Comparison of ENCODE assay signal across 9 cellular contexts in the genomic region with DNA sequence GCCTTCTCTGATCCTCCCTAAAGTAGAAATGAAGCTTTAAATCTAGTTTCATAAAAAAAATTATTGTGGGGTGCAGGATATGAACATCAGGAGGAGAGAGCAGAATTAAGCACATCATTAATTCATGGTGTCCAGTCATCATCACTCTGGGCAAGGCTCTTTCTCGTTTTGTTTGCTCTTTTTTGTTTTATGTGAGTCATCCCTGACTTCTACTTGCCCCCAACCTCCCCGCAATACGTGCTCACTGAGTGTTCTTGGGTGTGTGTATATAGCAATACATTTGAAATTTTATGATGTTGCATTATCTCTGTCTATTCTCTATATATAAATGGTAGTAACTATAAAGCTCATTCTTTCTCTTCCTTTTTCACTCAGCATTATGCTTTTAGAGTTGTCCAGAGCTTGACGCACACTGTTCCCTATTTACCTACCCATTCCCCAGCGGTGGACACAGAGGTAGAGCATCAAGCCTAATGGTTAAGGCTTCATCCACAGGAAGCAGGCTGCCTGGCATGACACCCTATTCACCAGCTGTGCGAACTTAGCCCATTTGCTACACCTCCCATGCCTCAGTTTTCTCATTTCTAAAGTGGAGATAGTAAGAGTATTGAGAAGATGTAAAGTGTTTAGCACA.
DNase-seq lines count a peak whose midpoint lies in the region; TF ChIP-seq lines count a peak whose summit lies in the region.
"Had no signal": no experiment of that assay in that cellular context is flagged by ENCODE, and none has a peak within 500 bp of the region (broad histone marks: within the 10 kb centered on the region; RNA-seq: fewer than 3 reads in every experiment).

No MANE protein-coding gene starts in this region.

- no peak for TF ChIP-seq CTCF in endothelial cell (IDR thresholded peaks at IDR 0.05; ENCODE audit: unreplicated experiment)

- intact Hi-C loops in dendritic cell treated with granulocyte-macrophage colony-stimulating factor and Interleukin-4, amounts not matched to agents 40 ng/mL and 50 ng/mL, for 4 days (cut with micrococcal nuclease): no loop called here

- peak; percentile 86 for DNase-seq in ELR (ENCODE audit: low read depth)
- DNase-seq in NCI-H748 (lab: John Stamatoyannopoulos, UW; ENCODE audit: unreplicated experiment): peak; percentile 51
- peak; percentile 36 for DNase-seq in renal cortical epithelial cell (ENCODE audit: low read depth)
- DNase-seq in cerebellar cortex (ENCODE audit: low spot score): no peak
- no peak for DNase-seq in endothelial cell (ENCODE audit: low spot score)
- DNase-seq in activated CD4-positive, CD25-positive, alpha-beta regulatory T cell treated with anti-CD3 and anti-CD28 coated beads, Interleukin-2, amount 50 U/mL, for 72 hours: no peak
- no peak for DNase-seq in GM19238 (ENCODE audit: insufficient read length, low spot score)
- DNase-seq: retina had no signal

- no peak overlapping the region for H3K4me3 Mint-ChIP-seq in dendritic cell treated with granulocyte-macrophage colony-stimulating factor and Interleukin-4, amounts not matched to agents 40 ng/mL and 50 ng/mL, for 4 days
- H3K4me3 Mint-ChIP-seq in endothelial cell (ENCODE audit: unreplicated experiment): no peak overlapping the region

- peaks cover 86% of the 10 kb centered on the region for H3K4me1 Mint-ChIP-seq in dendritic cell treated with granulocyte-macrophage colony-stimulating factor and Interleukin-4, amounts not matched to agents 40 ng/mL and 50 ng/mL, for 4 days (ENCODE audit: low read depth)
- no peaks in the 10 kb centered on the region for H3K4me1 Mint-ChIP-seq in endothelial cell (ENCODE audit: unreplicated experiment)

- peak overlapping the region; percentile 54 for H3K27ac Mint-ChIP-seq in dendritic cell treated with granulocyte-macrophage colony-stimulating factor and Interleukin-4, amounts not matched to agents 40 ng/mL and 50 ng/mL, for 4 days
- no peak overlapping the region for H3K27ac Mint-ChIP-seq in endothelial cell (ENCODE audit: unreplicated experiment)

- no peaks in the 10 kb centered on the region for H3K27me3 Mint-ChIP-seq in dendritic cell treated with granulocyte-macrophage colony-stimulating factor and Interleukin-4, amounts not matched to agents 40 ng/mL and 50 ng/mL, for 4 days
- H3K27me3 Mint-ChIP-seq in endothelial cell (ENCODE audit: unreplicated experiment): no peaks in the 10 kb centered on the region

- no peaks in the 10 kb centered on the region for H3K9me3 Mint-ChIP-seq in dendritic cell treated with granulocyte-macrophage colony-stimulating factor and Interleukin-4, amounts not matched to agents 40 ng/mL and 50 ng/mL, for 4 days
- H3K9me3 Mint-ChIP-seq in endothelial cell (ENCODE audit: unreplicated experiment): no peaks in the 10 kb centered on the region

- no peaks in the 10 kb centered on the region for H3K36me3 Mint-ChIP-seq in dendritic cell treated with granulocyte-macrophage colony-stimulating factor and Interleukin-4, amounts not matched to agents 40 ng/mL and 50 ng/mL, for 4 days (ENCODE audit: low read depth)
- H3K36me3 Mint-ChIP-seq in endothelial cell (ENCODE audit: low read depth, unreplicated experiment): no peaks in the 10 kb centered on the region

Comparison
In these comparisons a context has a peak if more than half of its experiments do, and no peak if none do; other contexts are left out.
1. DNase-seq: peak in ELR (single experiment), NCI-H748 (single experiment) and renal cortical epithelial cell (single experiment); none in cerebellar cortex (single experiment), endothelial cell (single experiment), activated CD4-positive, CD25-positive, alpha-beta regulatory T cell treated with anti-CD3 and anti-CD28 coated beads, Interleukin-2, amount 50 U/mL, for 72 hours (single experiment) and GM19238 (single experiment).